In the genomic region with DNA sequence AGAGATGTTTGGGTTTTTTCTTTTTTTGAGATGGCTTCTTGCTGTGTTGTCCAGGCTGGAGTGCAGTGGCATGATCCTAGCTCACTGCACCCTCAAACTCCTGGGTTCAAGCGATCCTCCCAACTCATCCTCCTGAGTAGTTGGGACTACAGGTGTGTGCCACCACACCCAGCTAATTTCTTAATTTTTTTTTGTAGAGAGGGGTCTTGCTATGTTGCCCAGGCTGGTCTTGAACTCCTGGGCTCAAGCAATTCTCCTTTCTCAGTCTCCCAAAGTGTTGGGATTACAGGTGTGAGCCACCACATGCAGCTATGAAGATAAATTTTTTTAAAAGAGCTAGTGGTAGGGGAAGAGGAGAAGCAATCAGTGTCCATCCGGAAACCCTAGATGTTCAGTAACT, we compare ENCODE assay signal across 7 cellular contexts.
"Had no signal": no experiment of that assay in that cellular context is flagged by ENCODE, and none has a peak within 500 bp of the region (broad histone marks: within the 10 kb centered on the region; RNA-seq: fewer than 3 reads in every experiment).

No MANE protein-coding gene starts in this region.

- H3K4me3 ChIP-seq: GM23248, HAP-1 had no signal

- H3K4me1 ChIP-seq: HAP-1 had no signal

- FAIRE-seq: HTR-8/SVneo had no signal

- H3K27ac ChIP-seq: GM23248 had no signal

- H3K9me3 ChIP-seq: HAP-1 had no signal

- H2AFZ ChIP-seq: GM23248 had no signal

- H3K9ac ChIP-seq: GM23248 had no signal

- DNase-seq: GM23248, GOT3, H7, HFFc6, KG1 had no signal

- H3K36me3 ChIP-seq: HAP-1 had no signal
